ENCODE assay signal across 21 cellular contexts in the genomic region with DNA sequence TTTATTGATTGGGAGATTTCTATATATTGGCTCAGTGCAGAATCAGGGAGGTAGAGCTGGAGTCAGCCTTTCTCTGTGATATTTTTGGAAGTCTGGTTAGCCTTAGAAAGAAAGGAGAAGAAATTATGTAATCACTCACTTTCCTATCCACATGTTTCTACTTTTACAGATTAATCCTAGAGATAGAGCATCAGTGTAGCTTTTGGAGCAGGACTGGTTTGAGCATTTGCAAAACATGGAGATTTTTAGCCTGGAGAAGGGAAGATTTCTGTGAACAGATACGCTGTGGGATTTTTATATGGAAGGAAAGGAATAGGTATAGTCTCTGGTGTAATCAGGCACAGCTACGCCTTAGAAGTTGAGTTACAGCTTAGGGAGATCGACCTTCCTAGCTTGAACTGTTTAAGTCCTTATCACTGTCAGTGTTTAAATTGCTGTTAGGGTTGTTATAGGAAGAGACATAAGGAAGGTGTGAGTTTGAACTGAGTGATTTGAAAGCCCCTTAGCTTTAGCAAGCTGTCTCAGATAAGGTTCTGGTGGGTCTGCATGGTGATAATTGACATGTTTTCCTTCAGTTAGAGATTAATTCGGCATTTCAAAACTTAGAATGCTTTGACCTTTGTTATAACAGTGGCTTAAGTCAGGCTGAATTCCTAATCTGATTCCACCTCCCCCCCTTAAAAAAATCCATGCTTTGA. TPM values are rescaled to one million over a fixed set of nuclear protein-coding genes. Genes with fewer than 3 reads are reported as not detected.
DNase-seq lines count a peak whose midpoint lies in the region; ATAC-seq lines count a peak whose summit lies in the region.
"Had no signal": no experiment of that assay in that cellular context is flagged by ENCODE, and none has a peak within 500 bp of the region (broad histone marks: within the 10 kb centered on the region; RNA-seq: fewer than 3 reads in every experiment).

No MANE protein-coding gene starts in this region.

- no peak for DNase-seq in activated naive CD8-positive, alpha-beta T cell treated with anti-CD3 and anti-CD28 coated beads for 36 hours
- DNase-seq in activated naive CD8-positive, alpha-beta T cell treated with anti-CD3 and anti-CD28 coated beads, Interleukin-2, amount 50 U/mL, for 24 hours, result no peak
- no peak for DNase-seq in T-helper 17 cell
- DNase-seq in inferior parietal cortex (ENCODE audit: extremely low spot score), result peak; percentile 53
- DNase-seq in T1000 (lab: John Stamatoyannopoulos, UW), result no peak
- DNase-seq in NCI-H524 (lab: John Stamatoyannopoulos, UW), result no peak
- no peak for DNase-seq in DMS153 treated with DMSO at 0.1 percent for 48 hours (lab: John Stamatoyannopoulos, UW; ENCODE audit: unreplicated experiment)
- DNase-seq: activated CD4-positive, alpha-beta T cell treated with anti-CD3 and anti-CD28 coated beads, Interleukin-2, amount 50 U/mL, for 48 hours; activated naive CD4-positive, alpha-beta T cell treated with anti-CD3 and anti-CD28 coated beads, Interleukin-2, amount 10 ng/mL, durations not matched to agents 7 days and 5 days; foreskin fibroblast; GDM1; hippocampal formation; mammary epithelial cell; NCI-H146; stimulated activated CD8-positive, alpha-beta memory T cell treated with anti-CD3 and anti-CD28 coated beads, Interleukin-4, amount 100 ng/mL, for 48 hours; SW 1271 had no signal

- no peak overlapping the region for H3K4me3 Mint-ChIP-seq in activated naive CD8-positive, alpha-beta T cell treated with anti-CD3 and anti-CD28 coated beads for 36 hours
- H3K4me3 Mint-ChIP-seq in activated naive CD8-positive, alpha-beta T cell treated with anti-CD3 and anti-CD28 coated beads, Interleukin-2, amount 50 U/mL, for 24 hours, result no peak overlapping the region
- H3K4me3 Mint-ChIP-seq in T-helper 17 cell, result no peak overlapping the region
- H3K4me3 Mint-ChIP-seq: activated naive CD4-positive, alpha-beta T cell treated with anti-CD3 and anti-CD28 coated beads, Interleukin-2, amount 10 ng/mL, durations not matched to agents 7 days and 5 days had no signal

- H3K27ac Mint-ChIP-seq in activated naive CD8-positive, alpha-beta T cell treated with anti-CD3 and anti-CD28 coated beads for 36 hours, result peak overlapping the region; percentile 9
- no peak overlapping the region for H3K27ac Mint-ChIP-seq in activated naive CD8-positive, alpha-beta T cell treated with anti-CD3 and anti-CD28 coated beads, Interleukin-2, amount 50 U/mL, for 24 hours
- peak overlapping the region; percentile 57 for H3K27ac Mint-ChIP-seq in T-helper 17 cell
- H3K27ac Mint-ChIP-seq: activated naive CD4-positive, alpha-beta T cell treated with anti-CD3 and anti-CD28 coated beads, Interleukin-2, amount 10 ng/mL, durations not matched to agents 7 days and 5 days had no signal

- peak overlapping the region; percentile 12 to 35 (median 28) for H3K9ac ChIP-seq in skeletal muscle tissue (ENCODE audit: low read depth in 1 of 3, low read length in 3 of 3)

- peaks cover 44% of the 10 kb centered on the region for H3K4me1 Mint-ChIP-seq in activated naive CD8-positive, alpha-beta T cell treated with anti-CD3 and anti-CD28 coated beads for 36 hours
- peaks cover 42% of the 10 kb centered on the region for H3K4me1 Mint-ChIP-seq in activated naive CD8-positive, alpha-beta T cell treated with anti-CD3 and anti-CD28 coated beads, Interleukin-2, amount 50 U/mL, for 24 hours
- peaks cover 33% of the 10 kb centered on the region for H3K4me1 Mint-ChIP-seq in T-helper 17 cell

- H3K4me3 ChIP-seq in skeletal muscle tissue (ENCODE audit: low read length in 3 of 3), result no peak overlapping the region
- H3K4me3 ChIP-seq: coronary artery had no signal

- peaks cover 1 to 4% (median 2%) of the 10 kb centered on the region in 3 donors for H3K36me3 ChIP-seq in skeletal muscle tissue (ENCODE audit: control insufficient read depth in 3 of 3, insufficient read depth in 3 of 3, low read length in 3 of 3)

- H3K9me3 ChIP-seq in T-helper 17 cell (ENCODE audit: control insufficient read depth, low read length, poor library complexity, severe bottlenecking) (no peaks in the 10 kb centered on the region), skeletal muscle tissue (ENCODE audit: control insufficient read depth in 3 of 3, low read length in 3 of 3) (no peaks in the 10 kb centered on the region)

- no peaks in the 10 kb centered on the region for H3K27me3 ChIP-seq in skeletal muscle tissue (ENCODE audit: control insufficient read depth in 3 of 3, insufficient read depth in 3 of 3, low read length in 3 of 3)

- H3K27me3 Mint-ChIP-seq in activated naive CD8-positive, alpha-beta T cell treated with anti-CD3 and anti-CD28 coated beads for 36 hours, result no peaks in the 10 kb centered on the region
- H3K27me3 Mint-ChIP-seq in activated naive CD8-positive, alpha-beta T cell treated with anti-CD3 and anti-CD28 coated beads, Interleukin-2, amount 50 U/mL, for 24 hours, result no peaks in the 10 kb centered on the region
- H3K27me3 Mint-ChIP-seq in T-helper 17 cell, result no peaks in the 10 kb centered on the region
- H3K27me3 Mint-ChIP-seq: activated naive CD4-positive, alpha-beta T cell treated with anti-CD3 and anti-CD28 coated beads, Interleukin-2, amount 10 ng/mL, durations not matched to agents 7 days and 5 days had no signal

- no peak overlapping the region for H3K27ac ChIP-seq in skeletal muscle tissue (ENCODE audit: low read depth, low read length)
- H3K27ac ChIP-seq: C4-2B, coronary artery had no signal

- ATAC-seq in activated naive CD8-positive, alpha-beta T cell treated with anti-CD3 and anti-CD28 coated beads, Interleukin-2, amount 50 U/mL, for 24 hours, result no peak
- no peak for ATAC-seq in T-helper 17 cell

- peaks cover 4 to 11% (median 5%) of the 10 kb centered on the region in 3 donors for H3K4me1 ChIP-seq in skeletal muscle tissue (ENCODE audit: control insufficient read depth in 3 of 3, insufficient read depth in 3 of 3, low read length in 3 of 3)

- peaks cover 38% of the 10 kb centered on the region for H3K36me3 Mint-ChIP-seq in activated naive CD8-positive, alpha-beta T cell treated with anti-CD3 and anti-CD28 coated beads for 36 hours
- peaks cover 24% of the 10 kb centered on the region for H3K36me3 Mint-ChIP-seq in activated naive CD8-positive, alpha-beta T cell treated with anti-CD3 and anti-CD28 coated beads, Interleukin-2, amount 50 U/mL, for 24 hours (ENCODE audit: low read depth)
- H3K36me3 Mint-ChIP-seq in T-helper 17 cell (ENCODE audit: low read depth), result peaks cover 2% of the 10 kb centered on the region

- no peaks in the 10 kb centered on the region for H3K9me3 Mint-ChIP-seq in activated naive CD8-positive, alpha-beta T cell treated with anti-CD3 and anti-CD28 coated beads for 36 hours
- H3K9me3 Mint-ChIP-seq in activated naive CD8-positive, alpha-beta T cell treated with anti-CD3 and anti-CD28 coated beads, Interleukin-2, amount 50 U/mL, for 24 hours, result no peaks in the 10 kb centered on the region
- H3K9me3 Mint-ChIP-seq: activated naive CD4-positive, alpha-beta T cell treated with anti-CD3 and anti-CD28 coated beads, Interleukin-2, amount 10 ng/mL, durations not matched to agents 7 days and 5 days had no signal

RNA-seq across cellular contexts. Expression of a gene that starts 20.5 kb away (rescaled TPM):
- 100 to 1,000 TPM in 1 of 2 experiments, 10 to 100 TPM in 1; 99.5 to 102 TPM for total RNA-seq in activated naive CD8-positive, alpha-beta T cell treated with anti-CD3 and anti-CD28 coated beads for 36 hours
- total RNA-seq in T-helper 17 cell (10 to 100 TPM; 79.0 to 80.3 TPM), skeletal muscle tissue (145 TPM)

RNA-seq across cellular contexts. Expression of a gene that starts 32.5 kb away (rescaled TPM):
- total RNA-seq in activated naive CD8-positive, alpha-beta T cell treated with anti-CD3 and anti-CD28 coated beads for 36 hours, result under 1 TPM; 0.10 to 0.14 TPM
- 1 to 10 TPM in 1 of 2 donors, under 1 TPM in 1; 0.39 to 1.6 TPM for total RNA-seq in T-helper 17 cell
- total RNA-seq in skeletal muscle tissue, result 3.1 TPM
- total RNA-seq: A673, endothelial cell of umbilical vein, mammary epithelial cell had no signal

RNA-seq across cellular contexts. Expression of a gene that starts 43.9 kb away (rescaled TPM):
- under 1 TPM in 1 of 2 experiments, not detected in 1; 0.06 TPM for total RNA-seq in activated naive CD8-positive, alpha-beta T cell treated with anti-CD3 and anti-CD28 coated beads for 36 hours
- total RNA-seq in T-helper 17 cell, result under 1 TPM; 0.10 to 0.16 TPM
- under 0.01 TPM for total RNA-seq in skeletal muscle tissue
